Comparison of ENCODE assay signal across 8 cellular contexts in the genomic region with DNA sequence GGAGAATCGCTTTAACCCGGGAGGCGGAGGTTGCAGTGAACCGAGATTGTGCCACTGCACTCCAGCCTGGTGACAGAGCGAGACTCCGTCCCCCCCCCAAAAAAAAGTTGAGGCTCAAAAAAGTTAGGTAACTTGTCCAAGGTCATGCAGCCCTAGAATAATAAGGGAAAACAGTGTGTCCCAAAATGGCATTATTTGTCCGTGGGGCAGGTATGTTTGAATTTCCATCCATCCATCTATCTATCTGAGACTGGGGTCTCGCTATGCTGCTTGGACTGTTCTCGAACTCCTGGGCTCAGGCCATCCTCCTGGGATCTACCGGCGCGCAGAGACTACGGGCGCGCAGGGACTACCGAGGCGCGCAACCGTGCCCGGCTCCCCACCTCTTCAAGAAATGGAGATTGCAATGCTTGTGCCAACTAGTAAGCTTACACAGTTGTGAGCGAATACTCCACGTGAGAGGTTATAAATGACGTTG. TPM values are rescaled to one million over a fixed set of nuclear protein-coding genes. Genes with fewer than 3 reads are reported as not detected.
DNase-seq lines count a peak whose midpoint lies in the region; ATAC-seq and TF ChIP-seq lines count a peak whose summit lies in the region.

No MANE protein-coding gene starts in this region.

- no peaks in the 10 kb centered on the region for H3K9me2 ChIP-seq in MM.1S (replicated peaks; ENCODE audit: insufficient read depth, low read length)

- TF ChIP-seq CTCF in MM.1S (IDR thresholded peaks at IDR 0.05; ENCODE audit: low read length) (no peak), neural progenitor cell (IDR thresholded peaks at IDR 0.05) (no peak)

- no peaks in the 10 kb centered on the region for H3K36me3 Mint-ChIP-seq in CD4-positive, CD25-positive, alpha-beta regulatory T cell
- peaks cover 5% of the 10 kb centered on the region for H3K36me3 Mint-ChIP-seq in neural progenitor cell

- peaks cover 13 to 33% (median 21%) of the 10 kb centered on the region in 4 donors for H3K4me1 Mint-ChIP-seq in CD4-positive, CD25-positive, alpha-beta regulatory T cell
- H3K4me1 Mint-ChIP-seq in neural progenitor cell, result peaks cover 15% of the 10 kb centered on the region

- H3K9me3 Mint-ChIP-seq in CD4-positive, CD25-positive, alpha-beta regulatory T cell, result no peaks in the 10 kb centered on the region
- peaks cover 8% of the 10 kb centered on the region for H3K9me3 Mint-ChIP-seq in neural progenitor cell

- H3K27me3 ChIP-seq in CD4-positive, CD25-positive, alpha-beta regulatory T cell (ENCODE audit: control insufficient read depth, insufficient read depth, low read length), result no peaks in the 10 kb centered on the region
- H3K27me3 ChIP-seq in MM.1S (replicated peaks; ENCODE audit: insufficient read depth, low read length) (no peaks in the 10 kb centered on the region), neural progenitor cell (no peaks in the 10 kb centered on the region)
- no peaks in the 10 kb centered on the region for H3K27me3 ChIP-seq in effector memory CD4-positive, alpha-beta T cell (replicated peaks; ENCODE audit: control insufficient read depth, insufficient read depth, low read length, poor library complexity, severe bottlenecking)

- H3K36me3 ChIP-seq in CD4-positive, CD25-positive, alpha-beta regulatory T cell (ENCODE audit: control insufficient read depth, insufficient read depth, low read length), result peaks cover 6% of the 10 kb centered on the region
- H3K36me3 ChIP-seq in MM.1S (replicated peaks; ENCODE audit: insufficient read depth, low read length) (no peaks in the 10 kb centered on the region), neural progenitor cell (no peaks in the 10 kb centered on the region)
- H3K36me3 ChIP-seq in effector memory CD4-positive, alpha-beta T cell (ENCODE audit: control insufficient read depth, insufficient read depth, low read length), result peaks cover 8% of the 10 kb centered on the region

- H3K9ac ChIP-seq in MM.1S (ENCODE audit: low read length) (peak overlapping the region; percentile 75), neural progenitor cell (no peak overlapping the region)

- peaks cover 6% of the 10 kb centered on the region; the same call in 1 of the 2 replicates for H3F3A ChIP-seq in MM.1S (ENCODE audit: insufficient read depth, low read length)
- peaks cover 13% of the 10 kb centered on the region for H3F3A ChIP-seq in neural progenitor cell (ENCODE audit: low read depth)

- no peak for DNase-seq in CD4-positive, CD25-positive, alpha-beta regulatory T cell
- no peak for DNase-seq in MM.1S
- no peak for DNase-seq in effector memory CD4-positive, alpha-beta T cell
- no peak for DNase-seq in neural progenitor cell (ENCODE audit: low spot score)
- DNase-seq in DMS114 treated with DMSO at 0.1 percent for 48 hours (lab: John Stamatoyannopoulos, UW; ENCODE audit: unreplicated experiment), result no peak
- no peak for DNase-seq in HCEC 1CT

- H3K27ac ChIP-seq in CD4-positive, CD25-positive, alpha-beta regulatory T cell (ENCODE audit: insufficient read depth, low read length, poor library complexity, severe bottlenecking), result peak overlapping the region; percentile 88
- H3K27ac ChIP-seq in MM.1S (ENCODE audit: low read length) (peak overlapping the region; percentile 74; the same call in 1 of the 2 replicates), neural progenitor cell (no peak overlapping the region)
- H3K27ac ChIP-seq in effector memory CD4-positive, alpha-beta T cell (ENCODE audit: insufficient read depth, low read length, poor library complexity, severe bottlenecking), result peak overlapping the region; percentile 83

- peak overlapping the region; percentile 97 for H3K4me3 Mint-ChIP-seq in CD4-positive, CD25-positive, alpha-beta regulatory T cell
- H3K4me3 Mint-ChIP-seq in neural progenitor cell, result peak overlapping the region; percentile 91

- peaks cover 4% of the 10 kb centered on the region for H3K27me3 Mint-ChIP-seq in CD4-positive, CD25-positive, alpha-beta regulatory T cell
- peaks cover 4% of the 10 kb centered on the region for H3K27me3 Mint-ChIP-seq in neural progenitor cell (ENCODE audit: insufficient read depth, low read depth)

- peak overlapping the region; percentile 93 for H2AFZ ChIP-seq in MM.1S (ENCODE audit: low read length)
- H2AFZ ChIP-seq in neural progenitor cell (replicated peaks), result peak overlapping the region; percentile 95

- H3K79me2 ChIP-seq in MM.1S (ENCODE audit: low read length) (peaks cover 21% of the 10 kb centered on the region), neural progenitor cell (ENCODE audit: low read depth) (peaks cover 18% of the 10 kb centered on the region)

- H3K4me2 ChIP-seq in MM.1S (ENCODE audit: low read depth, low read length) (peak overlapping the region; percentile 75), neural progenitor cell (peak overlapping the region; percentile 85)

- H3K4me1 ChIP-seq in CD4-positive, CD25-positive, alpha-beta regulatory T cell (ENCODE audit: control insufficient read depth, insufficient read depth, low read length, poor library complexity, severe bottlenecking), result peaks cover 18% of the 10 kb centered on the region
- H3K4me1 ChIP-seq in MM.1S (ENCODE audit: low read length) (peaks cover 7% of the 10 kb centered on the region), neural progenitor cell (peaks cover 9% of the 10 kb centered on the region)
- H3K4me1 ChIP-seq in effector memory CD4-positive, alpha-beta T cell (ENCODE audit: control insufficient read depth, insufficient read depth, low read length, poor library complexity, severe bottlenecking), result peaks cover 11% of the 10 kb centered on the region

- H4K20me1 ChIP-seq in MM.1S (ENCODE audit: insufficient read depth, low read length) (no peaks in the 10 kb centered on the region), neural progenitor cell (ENCODE audit: low read depth) (no peaks in the 10 kb centered on the region)

- no peaks in the 10 kb centered on the region for H3K9me3 ChIP-seq in CD4-positive, CD25-positive, alpha-beta regulatory T cell (ENCODE audit: control insufficient read depth in 2 of 2, low read length in 2 of 2)
- H3K9me3 ChIP-seq in MM.1S (replicated peaks; ENCODE audit: insufficient read depth, low read length), result no peaks in the 10 kb centered on the region
- H3K9me3 ChIP-seq in effector memory CD4-positive, alpha-beta T cell (ENCODE audit: control insufficient read depth, low read length), result no peaks in the 10 kb centered on the region
- no peaks in the 10 kb centered on the region for H3K9me3 ChIP-seq in neural progenitor cell (ENCODE audit: low read depth)

- ATAC-seq in CD4-positive, CD25-positive, alpha-beta regulatory T cell (ENCODE audit: low read depth in 2 of 2), result no peak
- ATAC-seq in GM18519 (IDR thresholded peaks at IDR 0.05; ENCODE audit: low FRiP score, unreplicated experiment) (no peak), HG02981 (IDR thresholded peaks at IDR 0.05; ENCODE audit: unreplicated experiment) (no peak)

- peak overlapping the region; percentile 93 to 99 (median 98) for H3K27ac Mint-ChIP-seq in CD4-positive, CD25-positive, alpha-beta regulatory T cell
- peak overlapping the region; percentile 63 for H3K27ac Mint-ChIP-seq in neural progenitor cell

- peak overlapping the region; percentile 87 for H3K4me3 ChIP-seq in CD4-positive, CD25-positive, alpha-beta regulatory T cell (ENCODE audit: low read depth, low read length)
- peak overlapping the region; percentile 81 for H3K4me3 ChIP-seq in MM.1S (ENCODE audit: low read length)
- peak overlapping the region; percentile 78 for H3K4me3 ChIP-seq in effector memory CD4-positive, alpha-beta T cell (ENCODE audit: insufficient read depth, low read depth, low read length, poor library complexity, severe bottlenecking)
- H3K4me3 ChIP-seq in neural progenitor cell, result peak overlapping the region; percentile 92

RNA-seq across cellular contexts. Expression of a gene that starts 0.4 kb away (rescaled TPM):
- 81.7 TPM for total RNA-seq in CD4-positive, CD25-positive, alpha-beta regulatory T cell
- 10 to 100 TPM; 17.9 to 23.3 (median 18.5) TPM for polyA plus RNA-seq in CD4-positive, CD25-positive, alpha-beta regulatory T cell
- total RNA-seq in neural progenitor cell (ENCODE audit: low replicate concordance), result 10.1 and 14.6 TPM in 2 replicates

RNA-seq across cellular contexts. Expression of a gene that starts 28.4 kb away (rescaled TPM):
- total RNA-seq in CD4-positive, CD25-positive, alpha-beta regulatory T cell, result 0.76 TPM
- under 1 TPM in 3 of 4 donors, not detected in 1; 0.20 to 0.87 (median 0.70) TPM for polyA plus RNA-seq in CD4-positive, CD25-positive, alpha-beta regulatory T cell
- 1.1 TPM in 1 of 2 replicates, not detected in the other for total RNA-seq in neural progenitor cell (ENCODE audit: low replicate concordance)

RNA-seq across cellular contexts. Expression of a gene that starts 50.4 kb away (rescaled TPM):
- total RNA-seq in CD4-positive, CD25-positive, alpha-beta regulatory T cell, result 36.3 TPM
- 1 to 10 TPM; 5.5 to 9.5 (median 6.6) TPM for polyA plus RNA-seq in CD4-positive, CD25-positive, alpha-beta regulatory T cell
- total RNA-seq in neural progenitor cell (ENCODE audit: low replicate concordance), result 12.9 and 31.4 TPM in 2 replicates

RNA-seq across cellular contexts. Expression of a gene that starts 57.5 kb away (rescaled TPM):
- 32.9 TPM for total RNA-seq in CD4-positive, CD25-positive, alpha-beta regulatory T cell
- 1 to 10 TPM; 4.3 to 6.3 (median 5.6) TPM for polyA plus RNA-seq in CD4-positive, CD25-positive, alpha-beta regulatory T cell
- total RNA-seq in neural progenitor cell (ENCODE audit: low replicate concordance), result 17.6 TPM in 2 replicates
